ENCODE assay signal across 15 cellular contexts in genomic region chr2:119426801-119427395, GRCh38. TPM values are rescaled to one million over a fixed set of nuclear protein-coding genes. Genes with fewer than 3 reads are reported as not detected.
DNase-seq lines count a peak whose midpoint lies in the region; ATAC-seq, FAIRE-seq and TF ChIP-seq lines count a peak whose summit lies in the region.
"Had no signal": no experiment of that assay in that cellular context is flagged by ENCODE, and none has a peak within 500 bp of the region (broad histone marks: within the 10 kb centered on the region; RNA-seq: fewer than 3 reads in every experiment).

No MANE protein-coding gene starts in this region.

- no peak for TF ChIP-seq CTCF in K562 (IDR thresholded peaks at IDR 0.05 in 2 of 3, conservative IDR thresholded peaks at IDR 0.05 in 1 of 3; ENCODE audit: insufficient read depth in 2 of 3, low read depth in 1 of 3, low read length in 3 of 3)
- no peak for TF ChIP-seq CTCF in lower leg skin (IDR thresholded peaks at IDR 0.05)

- H3K4me3 ChIP-seq in K562 (no peak overlapping the region), lower leg skin (ENCODE audit: low read depth, poor library complexity, severe bottlenecking) (no peak overlapping the region), small intestine (ENCODE audit: low read depth in 1 of 2, low read length in 2 of 2) (no peak overlapping the region)

- CTCF ChIA-PET in K562 (lab: Yijun Ruan, JAX; ENCODE audit: low intra/inter-chr PET ratio): no interaction called here

- TF ChIP-seq EP300 in Ishikawa (IDR thresholded peaks at IDR 0.05; ENCODE audit: borderline replicate concordance) (no peak), K562 (IDR thresholded peaks at IDR 0.05; ENCODE audit: low read length) (no peak)

- H3K9me1 ChIP-seq in K562 (ENCODE audit: control insufficient read depth, insufficient read depth, low read length): no peaks in the 10 kb centered on the region

- no TSS peak for BruUV-seq in K562 (replicated peaks; lab: Mats Ljungman, UMichigan)

- intact Hi-C loops in K562 (cut with micrococcal nuclease): no loop called here
- intact Hi-C loops in lower leg skin (cut with DNase I; ENCODE audit: low total_unique reads): no loop called here

- H3K9ac ChIP-seq in K562 (ENCODE audit: insufficient read depth in 1 of 2, low read depth in 2 of 2, low read length in 2 of 2): no peak overlapping the region

- H3K9me3 ChIP-seq in K562 (replicated peaks; ENCODE audit: control insufficient read depth, insufficient read depth, low read depth, low read length) (no peaks in the 10 kb centered on the region), small intestine (ENCODE audit: control insufficient read depth, low read depth) (no peaks in the 10 kb centered on the region)

- DNase-seq in K562 (ENCODE audit: extremely low read depth in 1 of 4, low spot score in 3 of 4) (peak in 2 of 4 experiments; percentile 16 to 24), lower leg skin (ENCODE audit: low spot score in 2 of 2) (peak; percentile 78 to 94), small intestine (peak; percentile 89), amygdala (lab: John Stamatoyannopoulos, UW) (no peak), A172 (ENCODE audit: low spot score) (no peak), cerebellar nuclear complex (lab: John Stamatoyannopoulos, UW) (no peak), SHP77 treated with DMSO at 0.1 percent for 48 hours (lab: John Stamatoyannopoulos, UW) (no peak)
- DNase-seq: activated naive CD4-positive, alpha-beta T cell; NCI-H226; stimulated activated CD4-positive, alpha-beta T cell treated with anti-CD3 and anti-CD28 coated beads, Interleukin-2, amount 100 ng/mL, for 48 hours; stimulated activated naive CD4-positive, alpha-beta T cell had no signal

- TF ChIP-seq POLR2A in K562 (conservative IDR thresholded peaks at IDR 0.05) (no peak), lower leg skin (IDR thresholded peaks at IDR 0.05) (no peak)

- H3K27ac ChIP-seq in K562 (ENCODE audit: extremely low read depth, low read depth, low read length) (no peak overlapping the region), small intestine (ENCODE audit: low read depth in 1 of 2, low read length in 1 of 2) (peak overlapping the region; percentile 80 to 94)
- H3K27ac ChIP-seq: C4-2B had no signal

- H2AFZ ChIP-seq in K562 (ENCODE audit: low read depth, low read length): no peak overlapping the region

- no peak for FAIRE-seq in K562 (lab: Jason Lieb, UNC)
- FAIRE-seq in small intestine (lab: Jason Lieb, UNC): no peak
- FAIRE-seq: GM18507 had no signal

- no peaks in the 10 kb centered on the region for H3K36me3 ChIP-seq in K562 (ENCODE audit: control insufficient read depth, insufficient read depth, low read length)
- H3K36me3 ChIP-seq in small intestine (ENCODE audit: control insufficient read depth in 2 of 2, insufficient read depth in 2 of 2, low read length in 2 of 2): no peaks in the 10 kb centered on the region

- no peak for ATAC-seq in K562

- TF ChIP-seq RAD21 in Ishikawa (IDR thresholded peaks at IDR 0.05; ENCODE audit: low read depth): no peak
- no peak for TF ChIP-seq RAD21 in K562 (CRISPR knock-in tag; conservative IDR thresholded peaks at IDR 0.05 in 1 of 2, IDR thresholded peaks at IDR 0.05 in 1 of 2)

- in situ Hi-C loops in K562 (cut with MboI): no loop called here

- H3K79me2 ChIP-seq in K562 (ENCODE audit: control insufficient read depth, insufficient read depth, low read length): no peaks in the 10 kb centered on the region

- H3K4me2 ChIP-seq in K562 (ENCODE audit: insufficient read depth, low read length): no peak overlapping the region

- peaks cover 9 to 25% of the 10 kb centered on the region in 2 experiments for H3K4me1 ChIP-seq in K562 (replicated peaks in 1 of 2; ENCODE audit: control insufficient read depth in 2 of 2, insufficient read depth in 2 of 2, low read length in 2 of 2)
- peaks cover 13 to 25% of the 10 kb centered on the region in 2 donors for H3K4me1 ChIP-seq in small intestine (ENCODE audit: control insufficient read depth in 2 of 2, insufficient read depth in 1 of 2, low read depth in 1 of 2, low read length in 1 of 2)

- POLR2A ChIA-PET in K562 (lab: Yijun Ruan, JAX): no interaction called here

- H3K27me3 ChIP-seq in K562 (ENCODE audit: control insufficient read depth in 2 of 2, insufficient read depth in 2 of 2, low read length in 2 of 2): peaks cover 15 to 30% of the 10 kb centered on the region in 2 experiments; a peak in 4 of 5 replicates
- no peaks in the 10 kb centered on the region for H3K27me3 ChIP-seq in small intestine (ENCODE audit: control insufficient read depth in 2 of 2, insufficient read depth in 2 of 2, low read length in 2 of 2)

- H4K20me1 ChIP-seq in K562 (replicated peaks; ENCODE audit: control insufficient read depth, insufficient read depth, low read length): no peaks in the 10 kb centered on the region

- WGBS in K562 (ENCODE audit: insufficient coverage, low coverage, missing lambda C conversion rate): 13% methylated on average over 11 of the region's 12 CpGs
- 39 to 47% methylated on average over 12 of the region's 12 CpGs for WGBS in lower leg skin, 2 donors
- 15 to 46% (median 20%) methylated on average over 12 of the region's 12 CpGs for whole genome bisulfite sequencing in small intestine, 3 donors

TF ChIP-seq in Ishikawa, 13 proteins besides CTCF, POLR2A, EP300 and RAD21:
- TF ChIP-seq USF1 (IDR thresholded peaks at IDR 0.05): no peak
- peak; percentile 67; the same call in 1 of the 2 replicates for TF ChIP-seq CEBPB (IDR thresholded peaks at IDR 0.05)

TF ChIP-seq in K562, 482 proteins besides CTCF, POLR2A, EP300 and RAD21 (continues in another document):
- TF ChIP-seq RNF2 (IDR thresholded peaks at IDR 0.05) (no peak), TRIM24 (IDR thresholded peaks at IDR 0.05) (peak; percentile 47 to 66; a peak in 3 of 4 replicates), CEBPB (tag; IDR thresholded peaks at IDR 0.05) (peak; percentile 98), THRAP3 (IDR thresholded peaks at IDR 0.05; ENCODE audit: borderline replicate concordance) (no peak)

RNA-seq across cellular contexts. Expression of gene TMEM37, which starts 4.8 kb away (rescaled TPM):
- 0.46 TPM in 1 of 2 replicates, not detected in the other for total RNA-seq in K562 (2011; cell fraction: chromatin; rRNA removed; ENCODE audit: low replicate concordance)
- 0.39 and 0.50 TPM in 2 replicates for total RNA-seq in K562 (2011; cell fraction: nucleolus; rRNA removed)
- 0.44 and 0.84 TPM in 2 replicates for total RNA-seq in K562 (2011; cell fraction: nucleoplasm; rRNA removed)
- total RNA-seq in K562 (2014; rRNA removed) (0.14 and 0.16 TPM in 2 replicates), K562 (2014; rRNA removed; fragmentation: Illumina TruSeq; extraction: Trizol) (0.16 TPM in 1 of 2 replicates, not detected in the other), K562 (2015; rRNA removed; fragmentation: Illumina TruSeq; extraction: Trizol) (0.25 and 0.41 TPM in 2 replicates), K562 (2021) (0.44 and 0.49 TPM in 2 replicates), lower leg skin (1 to 10 TPM; 2.8 to 8.7 (median 6.8) TPM)
- polyA plus RNA-seq in K562 (2011; rRNA removed) (0.11 and 0.38 TPM in 2 replicates), K562 (2014; fragmentation: Illumina TruSeq; extraction: Trizol) (0.35 and 0.61 TPM in 2 replicates), K562 (2014; fragmentation: Nextera tagmentation; extraction: Ambion mirVana) (under 1 TPM; 0.03 to 0.10 TPM), K562 (2014; rRNA removed) (0.26 and 0.64 TPM in 2 replicates), small intestine (100 to 1,000 TPM in 1 of 3 donors, 10 to 100 TPM in 2; 43.2 to 124 (median 75.9) TPM)
- polyA plus RNA-seq in K562 (2011; cell fraction: cytosol; rRNA removed): 0.21 and 0.91 TPM in 2 replicates
- polyA plus RNA-seq in K562 (2011; cell fraction: nucleus; rRNA removed): 0.11 and 0.26 TPM in 2 replicates
- polyA plus RNA-seq in K562 (2012): 0.65 and 0.94 TPM in 2 replicates
- polyA minus RNA-seq in K562 (2011; rRNA and poly(A)+ RNA removed): 0.18 TPM in 1 of 2 replicates, not detected in the other
- not detected in 2 replicates for polyA minus RNA-seq in K562 (2011; cell fraction: cytosol; rRNA and poly(A)+ RNA removed)
- polyA minus RNA-seq in K562 (2011; cell fraction: nucleus; rRNA and poly(A)+ RNA removed): 0.54 TPM in 1 of 2 replicates, not detected in the other
- 0.12 and 1.3 TPM in 2 replicates for total RNA-seq in A172 (2014; rRNA removed; shearing (Covaris generic))
- total RNA-seq: kidney epithelial cell had no signal

Comparison
In these comparisons a context has a peak if more than half of its experiments do, and no peak if none do; other contexts are left out.
1. DNase-seq: peak in lower leg skin (2 of 2) and small intestine (single experiment); none in amygdala (0 of 56), A172 (single experiment), cerebellar nuclear complex (0 of 2) and SHP77 treated with DMSO at 0.1 percent for 48 hours (single experiment).